2 cellular contexts compared by ENCODE assay signal in the genomic region with DNA sequence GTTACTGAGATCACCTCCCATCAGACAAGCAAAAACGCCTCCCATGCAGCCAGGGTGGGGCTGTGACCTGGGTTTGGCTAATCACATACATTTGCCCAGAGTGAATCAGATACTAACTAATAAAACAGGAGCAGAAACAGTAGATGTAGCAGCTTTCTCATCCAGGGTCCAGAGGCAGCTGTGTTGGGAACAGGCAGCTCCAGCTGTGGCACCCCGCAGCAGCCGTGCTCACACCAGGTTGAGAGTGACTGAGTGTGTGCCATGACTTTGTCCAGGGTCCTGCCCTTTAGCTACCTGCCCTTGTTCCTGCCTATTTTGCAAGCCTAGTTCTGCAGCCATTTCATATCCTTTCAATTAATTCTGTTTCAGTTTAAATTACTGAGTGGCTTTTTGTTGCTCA.
TF ChIP-seq lines count a peak whose summit lies in the region.

No MANE protein-coding gene starts in this region.

TF ChIP-seq in HepG2, 621 proteins besides CTCF, POLR2A, EP300 and RAD21:
- no peak for TF ChIP-seq FIP1L1 (IDR thresholded peaks at IDR 0.05; ENCODE audit: borderline replicate concordance, insufficient read depth, low read depth, low read length)
- TF ChIP-seq, protein P1, sequence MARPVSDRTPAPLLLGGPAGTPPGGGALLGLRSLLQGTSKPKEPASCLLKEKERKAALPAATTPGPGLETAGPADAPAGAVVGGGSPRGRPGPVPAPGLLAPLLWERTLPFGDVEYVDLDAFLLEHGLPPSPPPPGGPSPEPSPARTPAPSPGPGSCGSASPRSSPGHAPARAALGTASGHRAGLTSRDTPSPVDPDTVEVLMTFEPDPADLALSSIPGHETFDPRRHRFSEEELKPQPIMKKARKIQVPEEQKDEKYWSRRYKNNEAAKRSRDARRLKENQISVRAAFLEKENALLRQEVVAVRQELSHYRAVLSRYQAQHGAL (CRISPR knock-in tag; IDR thresholded peaks at IDR 0.05; ENCODE audit: not compliant biosample characterization): no peak
- no peak for TF ChIP-seq ZNF747 (CRISPR knock-in tag; IDR thresholded peaks at IDR 0.05; ENCODE audit: borderline replicate concordance)
- TF ChIP-seq, protein P2, sequence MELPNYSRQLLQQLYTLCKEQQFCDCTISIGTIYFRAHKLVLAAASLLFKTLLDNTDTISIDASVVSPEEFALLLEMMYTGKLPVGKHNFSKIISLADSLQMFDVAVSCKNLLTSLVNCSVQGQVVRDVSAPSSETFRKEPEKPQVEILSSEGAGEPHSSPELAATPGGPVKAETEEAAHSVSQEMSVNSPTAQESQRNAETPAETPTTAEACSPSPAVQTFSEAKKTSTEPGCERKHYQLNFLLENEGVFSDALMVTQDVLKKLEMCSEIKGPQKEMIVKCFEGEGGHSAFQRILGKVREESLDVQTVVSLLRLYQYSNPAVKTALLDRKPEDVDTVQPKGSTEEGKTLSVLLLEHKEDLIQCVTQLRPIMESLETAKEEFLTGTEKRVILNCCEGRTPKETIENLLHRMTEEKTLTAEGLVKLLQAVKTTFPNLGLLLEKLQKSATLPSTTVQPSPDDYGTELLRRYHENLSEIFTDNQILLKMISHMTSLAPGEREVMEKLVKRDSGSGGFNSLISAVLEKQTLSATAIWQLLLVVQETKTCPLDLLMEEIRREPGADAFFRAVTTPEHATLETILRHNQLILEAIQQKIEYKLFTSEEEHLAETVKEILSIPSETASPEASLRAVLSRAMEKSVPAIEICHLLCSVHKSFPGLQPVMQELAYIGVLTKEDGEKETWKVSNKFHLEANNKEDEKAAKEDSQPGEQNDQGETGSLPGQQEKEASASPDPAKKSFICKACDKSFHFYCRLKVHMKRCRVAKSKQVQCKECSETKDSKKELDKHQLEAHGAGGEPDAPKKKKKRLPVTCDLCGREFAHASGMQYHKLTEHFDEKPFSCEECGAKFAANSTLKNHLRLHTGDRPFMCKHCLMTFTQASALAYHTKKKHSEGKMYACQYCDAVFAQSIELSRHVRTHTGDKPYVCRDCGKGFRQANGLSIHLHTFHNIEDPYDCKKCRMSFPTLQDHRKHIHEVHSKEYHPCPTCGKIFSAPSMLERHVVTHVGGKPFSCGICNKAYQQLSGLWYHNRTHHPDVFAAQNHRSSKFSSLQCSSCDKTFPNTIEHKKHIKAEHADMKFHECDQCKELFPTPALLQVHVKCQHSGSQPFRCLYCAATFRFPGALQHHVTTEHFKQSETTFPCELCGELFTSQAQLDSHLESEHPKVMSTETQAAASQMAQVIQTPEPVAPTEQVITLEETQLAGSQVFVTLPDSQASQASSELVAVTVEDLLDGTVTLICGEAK (IDR thresholded peaks at IDR 0.05): no peak
- TF ChIP-seq, protein P2 (CRISPR knock-in tag; IDR thresholded peaks at IDR 0.05): no peak
- no peak for TF ChIP-seq ELF3 (CRISPR knock-in tag; IDR thresholded peaks at IDR 0.05)
- TF ChIP-seq RBM22 (optimal IDR thresholded peaks at IDR 0.05; ENCODE audit: low read length): peak; percentile 27
- peak; percentile 17; the same call in 1 of the 2 replicates for TF ChIP-seq POLR2G (IDR thresholded peaks at IDR 0.05; ENCODE audit: low read depth, low read length)

TF ChIP-seq in HEK293T, 16 proteins besides CTCF, POLR2A, EP300 and RAD21:
- TF ChIP-seq CTBP1 (IDR thresholded peaks at IDR 0.05; ENCODE audit: borderline replicate concordance) (no peak), FOXA1 (IDR thresholded peaks at IDR 0.05) (no peak), LEF1 (IDR thresholded peaks at IDR 0.05; ENCODE audit: borderline replicate concordance) (no peak), BHLHE40 (IDR thresholded peaks at IDR 0.05; ENCODE audit: borderline replicate concordance) (no peak), FOXM1 (IDR thresholded peaks at IDR 0.05; ENCODE audit: borderline replicate concordance) (no peak), TARDBP (IDR thresholded peaks at IDR 0.05) (no peak), HDGF (IDR thresholded peaks at IDR 0.05; ENCODE audit: borderline replicate concordance) (no peak), FOXK2 (IDR thresholded peaks at IDR 0.05) (no peak), ZNF384 (IDR thresholded peaks at IDR 0.05) (no peak), SP1 (IDR thresholded peaks at IDR 0.05) (no peak), ELF4 (IDR thresholded peaks at IDR 0.05) (no peak), SUZ12 (IDR thresholded peaks at IDR 0.05) (no peak), NFRKB (IDR thresholded peaks at IDR 0.05) (no peak)
- TF ChIP-seq, protein P3, sequence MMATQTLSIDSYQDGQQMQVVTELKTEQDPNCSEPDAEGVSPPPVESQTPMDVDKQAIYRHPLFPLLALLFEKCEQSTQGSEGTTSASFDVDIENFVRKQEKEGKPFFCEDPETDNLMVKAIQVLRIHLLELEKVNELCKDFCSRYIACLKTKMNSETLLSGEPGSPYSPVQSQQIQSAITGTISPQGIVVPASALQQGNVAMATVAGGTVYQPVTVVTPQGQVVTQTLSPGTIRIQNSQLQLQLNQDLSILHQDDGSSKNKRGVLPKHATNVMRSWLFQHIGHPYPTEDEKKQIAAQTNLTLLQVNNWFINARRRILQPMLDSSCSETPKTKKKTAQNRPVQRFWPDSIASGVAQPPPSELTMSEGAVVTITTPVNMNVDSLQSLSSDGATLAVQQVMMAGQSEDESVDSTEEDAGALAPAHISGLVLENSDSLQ (IDR thresholded peaks at IDR 0.05): no peak
TF ChIP-seq in HEK293T: peak in this region for 0.
